In genomic region chr1:63777965-63778880, GRCh38 we compare ENCODE assay signal across 16 cellular contexts. TPM values are rescaled to one million over a fixed set of nuclear protein-coding genes. Genes with fewer than 3 reads are reported as not detected.
A peak's percentile ranks its signal among the peaks of the same experiment; 100 is the strongest.
DNase-seq lines count a peak whose midpoint lies in the region; ATAC-seq lines count a peak whose summit lies in the region.
"Had no signal": no experiment of that assay in that cellular context is flagged by ENCODE, and none has a peak within 500 bp of the region (broad histone marks: within the 10 kb centered on the region; RNA-seq: fewer than 3 reads in every experiment).

No MANE protein-coding gene starts in this region.

- H3K4me1 ChIP-seq in HUES64 (ENCODE audit: insufficient read depth, low read length), result peaks cover 72% of the 10 kb centered on the region
- H3K4me1 ChIP-seq in iPS-18a (ENCODE audit: control insufficient read depth, low read depth, low read length), result peaks cover 75% of the 10 kb centered on the region

- H3K9ac ChIP-seq in HUES64 (ENCODE audit: low read depth, low read length) (no peak overlapping the region), SK-N-MC (ENCODE audit: insufficient read length) (no peak overlapping the region), iPS-18a (ENCODE audit: low read length) (no peak overlapping the region)

- H3K27ac ChIP-seq in HUES64 (ENCODE audit: low read depth, low read length) (peak overlapping the region; percentile 74; the same call in 1 of the 2 replicates), SK-N-MC (peak overlapping the region; percentile 52; the same call in 1 of the 2 replicates), iPS-18a (ENCODE audit: low read length) (no peak overlapping the region)

- WGBS in HUES64, result 36% methylated on average over 1 of the region's 3 CpGs

- DNase-seq in SK-N-MC (ENCODE audit: low read depth, low spot score) (no peak), mucosa of gallbladder (ENCODE audit: low spot score) (no peak), NCI-H1105 treated with DMSO at 0.1 percent for 48 hours (lab: John Stamatoyannopoulos, UW) (no peak)
- DNase-seq: CD4-positive, CD25-positive, alpha-beta regulatory T cell; DMS53; MV-4-11; NCI-H1417 treated with DMSO at 0.1 percent for 48 hours; NCI-H1930; NCI-H2171 treated with DMSO at 0.1 percent for 48 hours; NCI-H446 treated with DMSO at 0.1 percent for 48 hours; NCI-H748 treated with DMSO at 0.1 percent for 48 hours had no signal

- H3K27me3 ChIP-seq in HUES64 (ENCODE audit: insufficient read depth, low read length), result no peaks in the 10 kb centered on the region
- no peaks in the 10 kb centered on the region for H3K27me3 ChIP-seq in iPS-18a (ENCODE audit: control insufficient read depth, insufficient read depth, low read length)

- ATAC-seq in HG02623 (IDR thresholded peaks at IDR 0.05; ENCODE audit: unreplicated experiment) (no peak), GM18511 (IDR thresholded peaks at IDR 0.05; ENCODE audit: unreplicated experiment) (no peak)
- ATAC-seq: K562 had no signal

- H3K4me3 ChIP-seq in HUES64 (ENCODE audit: low read length) (no peak overlapping the region), SK-N-MC (peak overlapping the region; percentile 36), iPS-18a (ENCODE audit: low read length) (peak overlapping the region; percentile 83)
- H3K4me3 ChIP-seq: K562 had no signal

- H3K36me3 ChIP-seq in HUES64 (ENCODE audit: insufficient read depth, low read length) (no peaks in the 10 kb centered on the region), SK-N-MC (ENCODE audit: insufficient read depth, low read length) (no peaks in the 10 kb centered on the region), iPS-18a (ENCODE audit: control insufficient read depth, low read depth, low read length) (peaks cover 8% of the 10 kb centered on the region)

- H3K9me3 ChIP-seq in HUES64 (ENCODE audit: insufficient read depth, low read depth, low read length) (no peaks in the 10 kb centered on the region), SK-N-MC (ENCODE audit: low read depth, low read length) (no peaks in the 10 kb centered on the region), iPS-18a (ENCODE audit: control insufficient read depth, low read depth, low read length) (no peaks in the 10 kb centered on the region)

RNA-seq across cellular contexts. Expression of gene ROR1, which starts 4.4 kb away (rescaled TPM):
- 48.4 TPM for polyA plus RNA-seq in HUES64 (2013, experiment 1 of 2)
- 42.9 TPM for polyA plus RNA-seq in HUES64 (2013, experiment 2 of 2)
- 13.1 TPM for total RNA-seq in mucosa of gallbladder
- total RNA-seq: CD4-positive, CD25-positive, alpha-beta regulatory T cell had no signal
- polyA plus RNA-seq: CD4-positive, CD25-positive, alpha-beta regulatory T cell; K562 had no signal
